12 cellular contexts compared by ENCODE assay signal in the genomic region with DNA sequence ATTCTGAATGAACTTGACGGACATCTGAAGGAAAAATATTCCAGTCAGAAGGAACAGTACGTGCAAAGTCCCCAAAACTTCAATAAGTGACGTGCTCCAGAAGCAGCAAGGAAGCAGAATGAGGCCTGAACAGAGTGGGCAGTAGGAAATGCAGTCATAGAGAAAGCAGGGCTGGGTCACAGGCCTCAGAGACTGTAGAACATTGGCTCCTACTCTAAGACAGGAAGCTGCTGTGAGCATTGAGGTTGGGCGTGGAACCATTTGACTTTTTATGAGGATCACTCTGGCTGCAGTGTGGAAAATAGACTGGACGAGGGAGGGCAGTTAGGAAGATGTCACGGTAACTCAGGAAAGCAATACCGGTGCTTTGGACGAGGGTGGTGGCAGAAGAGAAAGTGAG.
DNase-seq lines count a peak whose midpoint lies in the region; ATAC-seq lines count a peak whose summit lies in the region.
"Had no signal": no experiment of that assay in that cellular context is flagged by ENCODE, and none has a peak within 500 bp of the region (broad histone marks: within the 10 kb centered on the region; RNA-seq: fewer than 3 reads in every experiment).

No MANE protein-coding gene starts in this region.

- H3K27me3 Mint-ChIP-seq in activated CD4-positive, alpha-beta T cell treated with anti-CD3 and anti-CD28 coated beads for 36 hours, result no peaks in the 10 kb centered on the region

- H3K9me3 Mint-ChIP-seq in activated CD4-positive, alpha-beta T cell treated with anti-CD3 and anti-CD28 coated beads for 36 hours (ENCODE audit: low read depth), result no peaks in the 10 kb centered on the region

- intact Hi-C loops in activated CD4-positive, alpha-beta T cell treated with anti-CD3 and anti-CD28 coated beads for 36 hours (cut with DNase I, micrococcal nuclease), result loop anchor here in 1 of 2 experiments (10.0 kb wide), 1 partner anchor 1736 kb away; a partner anchor contains a TSS

- ATAC-seq in activated CD4-positive, alpha-beta T cell treated with anti-CD3 and anti-CD28 coated beads for 36 hours, result peak; percentile 82
- ATAC-seq in GM18861 (IDR thresholded peaks at IDR 0.05; ENCODE audit: unreplicated experiment), result no peak
- ATAC-seq: A549, HCT116, K562 had no signal

- H3K4me3 Mint-ChIP-seq in activated CD4-positive, alpha-beta T cell treated with anti-CD3 and anti-CD28 coated beads for 36 hours, result no peak overlapping the region

- peaks cover 43% of the 10 kb centered on the region for H3K36me3 Mint-ChIP-seq in activated CD4-positive, alpha-beta T cell treated with anti-CD3 and anti-CD28 coated beads for 36 hours (ENCODE audit: low read depth)

- POLR2A ChIA-PET in activated CD4-positive, alpha-beta T cell treated with anti-CD3 and anti-CD28 coated beads for 36 hours (lab: Charles Lee), result no interaction called here

- DNase-seq in activated CD4-positive, alpha-beta T cell treated with anti-CD3 and anti-CD28 coated beads for 36 hours, result peak; percentile 77
- DNase-seq in activated CD4-positive, alpha-beta T cell treated with anti-CD3 and anti-CD28 coated beads for 1 hour, result no peak
- DNase-seq in T-helper 22 cell (ENCODE audit: low read depth) (peak; percentile 27), HCEC 1CT (no peak), ecto neural progenitor cell (ENCODE audit: low spot score) (no peak)
- peak; percentile 23 for DNase-seq in effector CD4-positive, alpha-beta T cell
- peak; percentile 44 for DNase-seq in stimulated activated naive CD4-positive, alpha-beta T cell treated with Interleukin-2 at 50 U/mL for 16 hours (lab: John Stamatoyannopoulos, UW)
- DNase-seq: caudate nucleus had no signal

- CTCF ChIA-PET in activated CD4-positive, alpha-beta T cell treated with anti-CD3 and anti-CD28 coated beads for 36 hours (lab: Charles Lee), result interaction anchor here (0.6 to 1.3 kb wide), 2 partner anchors 64 to 1879 kb away, joined by 3 to 5 read pairs; a partner anchor contains a TSS

- no peak overlapping the region for H3K27ac Mint-ChIP-seq in activated CD4-positive, alpha-beta T cell treated with anti-CD3 and anti-CD28 coated beads for 36 hours

- H3K4me1 Mint-ChIP-seq in activated CD4-positive, alpha-beta T cell treated with anti-CD3 and anti-CD28 coated beads for 36 hours, result peaks cover 41% of the 10 kb centered on the region

Comparison
In these comparisons a context has a peak if more than half of its experiments do, and no peak if none do; other contexts are left out.
1. DNase-seq: peak in activated CD4-positive, alpha-beta T cell treated with anti-CD3 and anti-CD28 coated beads for 36 hours (single experiment), T-helper 22 cell (single experiment), effector CD4-positive, alpha-beta T cell (single experiment) and stimulated activated naive CD4-positive, alpha-beta T cell treated with Interleukin-2 at 50 U/mL for 16 hours (single experiment); none in activated CD4-positive, alpha-beta T cell treated with anti-CD3 and anti-CD28 coated beads for 1 hour (single experiment), HCEC 1CT (single experiment) and ecto neural progenitor cell (single experiment).